2 cellular contexts compared by ENCODE assay signal in genomic region chr2:102103992-102104871, GRCh38.
A peak's percentile ranks its signal among the peaks of the same experiment; 100 is the strongest.
TF ChIP-seq lines count a peak whose summit lies in the region.

No MANE protein-coding gene starts in this region.

TF ChIP-seq in SK-N-SH, 30 proteins besides CTCF, POLR2A, EP300 and RAD21 (continued from another document):
- TF ChIP-seq PBX3 (IDR thresholded peaks at IDR 0.05), result peak; percentile 47
TF ChIP-seq in SK-N-SH: peak in this region for 3.

TF ChIP-seq in HepG2, 621 proteins besides CTCF, POLR2A, EP300 and RAD21 (continued from another document and continues in another):
- no peak for TF ChIP-seq ZNF710 (CRISPR knock-in tag; IDR thresholded peaks at IDR 0.05; ENCODE audit: borderline replicate concordance)
- TF ChIP-seq, protein P1, sequence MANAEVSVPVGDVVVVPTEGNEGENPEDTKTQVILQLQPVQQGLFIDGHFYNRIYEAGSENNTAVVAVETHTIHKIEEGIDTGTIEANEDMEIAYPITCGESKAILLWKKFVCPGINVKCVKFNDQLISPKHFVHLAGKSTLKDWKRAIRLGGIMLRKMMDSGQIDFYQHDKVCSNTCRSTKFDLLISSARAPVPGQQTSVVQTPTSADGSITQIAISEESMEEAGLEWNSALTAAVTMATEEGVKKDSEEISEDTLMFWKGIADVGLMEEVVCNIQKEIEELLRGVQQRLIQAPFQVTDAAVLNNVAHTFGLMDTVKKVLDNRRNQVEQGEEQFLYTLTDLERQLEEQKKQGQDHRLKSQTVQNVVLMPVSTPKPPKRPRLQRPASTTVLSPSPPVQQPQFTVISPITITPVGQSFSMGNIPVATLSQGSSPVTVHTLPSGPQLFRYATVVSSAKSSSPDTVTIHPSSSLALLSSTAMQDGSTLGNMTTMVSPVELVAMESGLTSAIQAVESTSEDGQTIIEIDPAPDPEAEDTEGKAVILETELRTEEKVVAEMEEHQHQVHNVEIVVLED (CRISPR knock-in tag; IDR thresholded peaks at IDR 0.05; ENCODE audit: borderline replicate concordance), result no peak
- no peak for TF ChIP-seq NONO (IDR thresholded peaks at IDR 0.05)
- TF ChIP-seq NONO (CRISPR knock-in tag; conservative IDR thresholded peaks at IDR 0.05), result no peak
- no peak for TF ChIP-seq ZBTB34 (CRISPR knock-in tag; IDR thresholded peaks at IDR 0.05)
- no peak for TF ChIP-seq ZNF652 (CRISPR knock-in tag; IDR thresholded peaks at IDR 0.05; ENCODE audit: borderline replicate concordance, low read depth)
- TF ChIP-seq ZNF501 (CRISPR knock-in tag; IDR thresholded peaks at IDR 0.05), result no peak
- peak; percentile 48; the same call in 1 of the 2 replicates for TF ChIP-seq ARID4A (CRISPR knock-in tag; IDR thresholded peaks at IDR 0.05; ENCODE audit: borderline replicate concordance)
- no peak for TF ChIP-seq ETV6 (CRISPR knock-in tag; conservative IDR thresholded peaks at IDR 0.05)
- no peak for TF ChIP-seq SOX5 (CRISPR knock-in tag; IDR thresholded peaks at IDR 0.05; ENCODE audit: borderline replicate concordance)
- TF ChIP-seq ZNF460 (CRISPR knock-in tag; IDR thresholded peaks at IDR 0.05; ENCODE audit: borderline replicate concordance), result no peak
- TF ChIP-seq ZNF674 (CRISPR knock-in tag; IDR thresholded peaks at IDR 0.05; ENCODE audit: low read depth), result no peak
- no peak for TF ChIP-seq SMAD3 (CRISPR knock-in tag; IDR thresholded peaks at IDR 0.05)
- TF ChIP-seq ZNF891 (CRISPR knock-in tag; IDR thresholded peaks at IDR 0.05), result no peak
- TF ChIP-seq MEIS2 (CRISPR knock-in tag; IDR thresholded peaks at IDR 0.05), result no peak
- TF ChIP-seq, protein P2, sequence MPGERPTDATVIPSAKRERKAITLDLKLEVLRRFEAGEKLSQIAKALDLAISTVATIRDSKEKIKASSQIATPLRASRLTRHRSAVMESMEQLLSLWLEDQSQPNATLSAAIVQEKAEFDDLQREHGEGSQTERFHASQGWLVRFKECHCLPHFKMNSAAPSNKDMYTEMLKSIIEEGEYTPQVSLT (CRISPR knock-in tag; IDR thresholded peaks at IDR 0.05; ENCODE audit: borderline replicate concordance, low read depth), result no peak
- TF ChIP-seq ZNF205 (CRISPR knock-in tag; IDR thresholded peaks at IDR 0.05), result no peak
- TF ChIP-seq NAIF1 (CRISPR knock-in tag; IDR thresholded peaks at IDR 0.05; ENCODE audit: borderline replicate concordance), result no peak
- 0 out of 2 replicates have a peak, but pooled peaks have one; percentile 38 for TF ChIP-seq ZBTB42 (CRISPR knock-in tag; IDR thresholded peaks at IDR 0.05)
- no peak for TF ChIP-seq ZC3H13 (CRISPR knock-in tag; IDR thresholded peaks at IDR 0.05)
- no peak for TF ChIP-seq THRA (CRISPR knock-in tag; IDR thresholded peaks at IDR 0.05; ENCODE audit: borderline replicate concordance)
- no peak for TF ChIP-seq BCLAF1 (IDR thresholded peaks at IDR 0.05)
- TF ChIP-seq CENPT (CRISPR knock-in tag; IDR thresholded peaks at IDR 0.05; ENCODE audit: low read depth), result no peak
- TF ChIP-seq SUZ12 (IDR thresholded peaks at IDR 0.05; ENCODE audit: low read depth, low read length), result no peak
- TF ChIP-seq ELF3 (CRISPR knock-in tag; IDR thresholded peaks at IDR 0.05), result no peak
- no peak for TF ChIP-seq SIN3A (IDR thresholded peaks at IDR 0.05; ENCODE audit: borderline replicate concordance, low read depth, low read length)
- TF ChIP-seq HMG20A (CRISPR knock-in tag; IDR thresholded peaks at IDR 0.05; ENCODE audit: borderline replicate concordance), result no peak; the same call in 1 of the 2 replicates
- TF ChIP-seq TEAD3 (CRISPR knock-in tag; optimal IDR thresholded peaks at IDR 0.05; ENCODE audit: borderline replicate concordance), result peak; percentile 59
- TF ChIP-seq, protein P3, sequence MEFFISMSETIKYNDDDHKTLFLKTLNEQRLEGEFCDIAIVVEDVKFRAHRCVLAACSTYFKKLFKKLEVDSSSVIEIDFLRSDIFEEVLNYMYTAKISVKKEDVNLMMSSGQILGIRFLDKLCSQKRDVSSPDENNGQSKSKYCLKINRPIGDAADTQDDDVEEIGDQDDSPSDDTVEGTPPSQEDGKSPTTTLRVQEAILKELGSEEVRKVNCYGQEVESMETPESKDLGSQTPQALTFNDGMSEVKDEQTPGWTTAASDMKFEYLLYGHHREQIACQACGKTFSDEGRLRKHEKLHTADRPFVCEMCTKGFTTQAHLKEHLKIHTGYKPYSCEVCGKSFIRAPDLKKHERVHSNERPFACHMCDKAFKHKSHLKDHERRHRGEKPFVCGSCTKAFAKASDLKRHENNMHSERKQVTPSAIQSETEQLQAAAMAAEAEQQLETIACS (CRISPR knock-in tag; IDR thresholded peaks at IDR 0.05), result no peak
- TF ChIP-seq POGZ (CRISPR knock-in tag; IDR thresholded peaks at IDR 0.05), result no peak
- no peak for TF ChIP-seq SRY (CRISPR knock-in tag; IDR thresholded peaks at IDR 0.05)
- TF ChIP-seq FOXP4 (CRISPR knock-in tag; IDR thresholded peaks at IDR 0.05), result no peak
- no peak for TF ChIP-seq ELF4 (CRISPR knock-in tag; IDR thresholded peaks at IDR 0.05; ENCODE audit: borderline replicate concordance)
- no peak for TF ChIP-seq POLR2AphosphoS2 (IDR thresholded peaks at IDR 0.05; ENCODE audit: low read depth, low read length)
- TF ChIP-seq GPN1 (CRISPR knock-in tag; IDR thresholded peaks at IDR 0.05; ENCODE audit: borderline replicate concordance), result no peak
- peak; percentile 89 for TF ChIP-seq ZBTB38 (CRISPR knock-in tag; IDR thresholded peaks at IDR 0.05)
- no peak for TF ChIP-seq ZNF703 (CRISPR knock-in tag; IDR thresholded peaks at IDR 0.05; ENCODE audit: borderline replicate concordance)
- TF ChIP-seq, protein P4, sequence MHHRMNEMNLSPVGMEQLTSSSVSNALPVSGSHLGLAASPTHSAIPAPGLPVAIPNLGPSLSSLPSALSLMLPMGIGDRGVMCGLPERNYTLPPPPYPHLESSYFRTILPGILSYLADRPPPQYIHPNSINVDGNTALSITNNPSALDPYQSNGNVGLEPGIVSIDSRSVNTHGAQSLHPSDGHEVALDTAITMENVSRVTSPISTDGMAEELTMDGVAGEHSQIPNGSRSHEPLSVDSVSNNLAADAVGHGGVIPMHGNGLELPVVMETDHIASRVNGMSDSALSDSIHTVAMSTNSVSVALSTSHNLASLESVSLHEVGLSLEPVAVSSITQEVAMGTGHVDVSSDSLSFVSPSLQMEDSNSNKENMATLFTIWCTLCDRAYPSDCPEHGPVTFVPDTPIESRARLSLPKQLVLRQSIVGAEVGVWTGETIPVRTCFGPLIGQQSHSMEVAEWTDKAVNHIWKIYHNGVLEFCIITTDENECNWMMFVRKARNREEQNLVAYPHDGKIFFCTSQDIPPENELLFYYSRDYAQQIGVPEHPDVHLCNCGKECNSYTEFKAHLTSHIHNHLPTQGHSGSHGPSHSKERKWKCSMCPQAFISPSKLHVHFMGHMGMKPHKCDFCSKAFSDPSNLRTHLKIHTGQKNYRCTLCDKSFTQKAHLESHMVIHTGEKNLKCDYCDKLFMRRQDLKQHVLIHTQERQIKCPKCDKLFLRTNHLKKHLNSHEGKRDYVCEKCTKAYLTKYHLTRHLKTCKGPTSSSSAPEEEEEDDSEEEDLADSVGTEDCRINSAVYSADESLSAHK (CRISPR knock-in tag; IDR thresholded peaks at IDR 0.05; ENCODE audit: borderline replicate concordance), result no peak
- 0 out of 2 replicates have a peak, but pooled peaks have one; percentile 3 for TF ChIP-seq BORCS8-MEF2B (CRISPR knock-in tag; IDR thresholded peaks at IDR 0.05)
- TF ChIP-seq FLYWCH1 (CRISPR knock-in tag; IDR thresholded peaks at IDR 0.05), result no peak
- TF ChIP-seq, protein P5, sequence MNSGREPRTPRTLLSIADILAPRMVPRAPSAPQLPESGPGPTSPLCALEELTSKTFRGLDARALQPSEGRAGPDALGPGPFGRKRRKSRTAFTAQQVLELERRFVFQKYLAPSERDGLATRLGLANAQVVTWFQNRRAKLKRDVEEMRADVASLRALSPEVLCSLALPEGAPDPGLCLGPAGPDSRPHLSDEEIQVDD (CRISPR knock-in tag; IDR thresholded peaks at IDR 0.05; ENCODE audit: borderline replicate concordance), result 0 out of 2 replicates have a peak, but pooled peaks have one; percentile 60
